ENCODE assay signal across 9 cellular contexts in genomic region chr7:92720604-92721350, GRCh38.
DNase-seq lines count a peak whose midpoint lies in the region; ATAC-seq lines count a peak whose summit lies in the region.
"Had no signal": no experiment of that assay in that cellular context is flagged by ENCODE, and none has a peak within 500 bp of the region (broad histone marks: within the 10 kb centered on the region; RNA-seq: fewer than 3 reads in every experiment).

No MANE protein-coding gene starts in this region.

- CTCF ChIA-PET in activated CD8-positive, alpha-beta memory T cell treated with anti-CD3 and anti-CD28 coated beads, Interleukin-2, amount 10 ng/mL, durations not matched to agents 7 days and 5 days (lab: Charles Lee) = interaction anchor here (0.9 to 2.2 kb wide), 4 partner anchors 17 to 112 kb away, joined by 3 to 8 read pairs (median 3); no protein-coding TSS in a partner anchor

- ATAC-seq in GM18907 (IDR thresholded peaks at IDR 0.05; ENCODE audit: unreplicated experiment) = peak; percentile 61
- ATAC-seq in HG02840 (IDR thresholded peaks at IDR 0.05; ENCODE audit: low FRiP score, unreplicated experiment) = peak; percentile 64
- no peak for ATAC-seq in activated CD8-positive, alpha-beta memory T cell treated with anti-CD3 and anti-CD28 coated beads, Interleukin-2, amount 10 ng/mL, durations not matched to agents 7 days and 5 days

- peak; percentile 82 for DNase-seq in DMS 273 treated with DMSO at 0.1 percent for 48 hours (lab: John Stamatoyannopoulos, UW)
- peak; percentile 96 for DNase-seq in NCI-H524 treated with DMSO at 0.1 percent for 48 hours (lab: John Stamatoyannopoulos, UW)
- DNase-seq in NCI-H2029 treated with DMSO at 0.1 percent for 48 hours (lab: John Stamatoyannopoulos, UW) = no peak
- DNase-seq in SHP77 (lab: John Stamatoyannopoulos, UW) = no peak
- DNase-seq in activated CD8-positive, alpha-beta memory T cell treated with anti-CD3 and anti-CD28 coated beads, Interleukin-2, amount 10 ng/mL, durations not matched to agents 7 days and 5 days = no peak
- no peak for DNase-seq in NCI-H345 (lab: John Stamatoyannopoulos, UW)
- DNase-seq: DMS79 treated with DMSO at 0.1 percent for 48 hours had no signal

- peaks cover 63% of the 10 kb centered on the region for H3K4me1 Mint-ChIP-seq in activated CD8-positive, alpha-beta memory T cell treated with anti-CD3 and anti-CD28 coated beads, Interleukin-2, amount 10 ng/mL, durations not matched to agents 7 days and 5 days

- H3K27me3 Mint-ChIP-seq in activated CD8-positive, alpha-beta memory T cell treated with anti-CD3 and anti-CD28 coated beads, Interleukin-2, amount 10 ng/mL, durations not matched to agents 7 days and 5 days = no peaks in the 10 kb centered on the region

- H3K36me3 Mint-ChIP-seq in activated CD8-positive, alpha-beta memory T cell treated with anti-CD3 and anti-CD28 coated beads, Interleukin-2, amount 10 ng/mL, durations not matched to agents 7 days and 5 days = peaks cover 68% of the 10 kb centered on the region

- H3K4me3 Mint-ChIP-seq in activated CD8-positive, alpha-beta memory T cell treated with anti-CD3 and anti-CD28 coated beads, Interleukin-2, amount 10 ng/mL, durations not matched to agents 7 days and 5 days = no peak overlapping the region

- no peaks in the 10 kb centered on the region for H3K9me3 Mint-ChIP-seq in activated CD8-positive, alpha-beta memory T cell treated with anti-CD3 and anti-CD28 coated beads, Interleukin-2, amount 10 ng/mL, durations not matched to agents 7 days and 5 days (ENCODE audit: low read depth)

- H3K27ac Mint-ChIP-seq in activated CD8-positive, alpha-beta memory T cell treated with anti-CD3 and anti-CD28 coated beads, Interleukin-2, amount 10 ng/mL, durations not matched to agents 7 days and 5 days = no peak overlapping the region

Comparison
In these comparisons a context has a peak if more than half of its experiments do, and no peak if none do; other contexts are left out.
1. DNase-seq: peak in DMS 273 treated with DMSO at 0.1 percent for 48 hours (single experiment) and NCI-H524 treated with DMSO at 0.1 percent for 48 hours (single experiment); none in NCI-H2029 treated with DMSO at 0.1 percent for 48 hours (single experiment), SHP77 (0 of 2), activated CD8-positive, alpha-beta memory T cell treated with anti-CD3 and anti-CD28 coated beads, Interleukin-2, amount 10 ng/mL, durations not matched to agents 7 days and 5 days (single experiment) and NCI-H345 (single experiment).